Comparison of ENCODE assay signal across 8 cellular contexts in genomic region chr6:25223421-25224052, GRCh38. TPM values are rescaled to one million over a fixed set of nuclear protein-coding genes. Genes with fewer than 3 reads are reported as not detected.
DNase-seq lines count a peak whose midpoint lies in the region; ATAC-seq and TF ChIP-seq lines count a peak whose summit lies in the region.

No MANE protein-coding gene starts in this region.

- peaks cover 34% of the 10 kb centered on the region for H3K4me1 ChIP-seq in body of pancreas

- DNase-seq in AG04450 (ENCODE audit: low read depth, low spot score) (peak; percentile 37), GM20000 (ENCODE audit: low spot score) (peak; percentile 73), NCI-H2107 (lab: John Stamatoyannopoulos, UW) (peak; percentile 15), UCSD-AML1 (lab: John Stamatoyannopoulos, UW; ENCODE audit: unreplicated experiment) (peak; percentile 51), body of pancreas (peak; percentile 73 to 80 (median 74)), iris pigment epithelial cell (ENCODE audit: low read depth) (peak; percentile 69), cortex of kidney (lab: John Stamatoyannopoulos, UW) (no peak)
- DNase-seq in stimulated activated CD4-positive, alpha-beta T cell treated with anti-CD3 and anti-CD28 coated beads, Interleukin-15, amount 100 ng/mL, for 24 hours = peak; percentile 80

- no peaks in the 10 kb centered on the region for H3K36me3 ChIP-seq in body of pancreas (replicated peaks in 1 of 2; ENCODE audit: insufficient read depth in 1 of 2, low read depth in 2 of 2)

- TF ChIP-seq POLR2A in body of pancreas (IDR thresholded peaks at IDR 0.05) = no peak

- H3K27ac ChIP-seq in AG04450 (ENCODE audit: low read depth, low read length) (no peak overlapping the region), body of pancreas (no peak overlapping the region)

- WGBS in body of pancreas, 2 donors = 3% methylated on average over 4 of the region's 4 CpGs

- H3K4me3 ChIP-seq in AG04450 (ENCODE audit: low read depth, low read length) (peak overlapping the region; percentile 8), body of pancreas (no peak overlapping the region)

- peak; percentile 63 for ATAC-seq in body of pancreas

- POLR2A ChIA-PET in AG04450 (lab: Yijun Ruan, JAX) = interaction anchor here (0.5 kb wide), 2 partner anchors 51 to 89 kb away, joined by 3 to 5 read pairs; no protein-coding TSS in a partner anchor

- intact Hi-C loops in body of pancreas (cut with DNase I) = no loop called here

- H3K27me3 ChIP-seq in AG04450 (ENCODE audit: control insufficient read depth, insufficient read depth, low read length) (no peaks in the 10 kb centered on the region), body of pancreas (no peaks in the 10 kb centered on the region)

- CTCF ChIA-PET in AG04450 (lab: Charles Lee) = interaction anchor here (0.5 to 5.1 kb wide), 62 partner anchors 9 to 780 kb away, joined by 3 to 84 read pairs (median 4); partner anchors contain the start of gene CARMIL1

- H3K9me3 ChIP-seq in AG04450 (ENCODE audit: control insufficient read depth, insufficient read depth, low read length) (no peaks in the 10 kb centered on the region; the same call in 1 of the 2 replicates), body of pancreas (no peaks in the 10 kb centered on the region)

- TF ChIP-seq CTCF in AG04450 (IDR thresholded peaks at IDR 0.05; ENCODE audit: low read depth, low read length) (peak; percentile 95), GM20000 (IDR thresholded peaks at IDR 0.05; ENCODE audit: extremely low read depth, missing control alignments) (peak; percentile 73), body of pancreas (IDR thresholded peaks at IDR 0.05) (peak; percentile 51 to 92 (median 88))

RNA-seq across cellular contexts. Expression of gene CARMIL1, which starts 55.6 kb away (rescaled TPM):
- 0.41 and 0.55 TPM in 2 replicates for polyA plus RNA-seq in AG04450 (2011; rRNA removed)
- 0.91 and 1.1 TPM in 2 replicates for polyA minus RNA-seq in AG04450 (2011; rRNA and poly(A)+ RNA removed)
- total RNA-seq in body of pancreas = 10 to 100 TPM; 11.9 to 13.7 TPM
